ENCODE assay signal across 13 cellular contexts in the genomic region with DNA sequence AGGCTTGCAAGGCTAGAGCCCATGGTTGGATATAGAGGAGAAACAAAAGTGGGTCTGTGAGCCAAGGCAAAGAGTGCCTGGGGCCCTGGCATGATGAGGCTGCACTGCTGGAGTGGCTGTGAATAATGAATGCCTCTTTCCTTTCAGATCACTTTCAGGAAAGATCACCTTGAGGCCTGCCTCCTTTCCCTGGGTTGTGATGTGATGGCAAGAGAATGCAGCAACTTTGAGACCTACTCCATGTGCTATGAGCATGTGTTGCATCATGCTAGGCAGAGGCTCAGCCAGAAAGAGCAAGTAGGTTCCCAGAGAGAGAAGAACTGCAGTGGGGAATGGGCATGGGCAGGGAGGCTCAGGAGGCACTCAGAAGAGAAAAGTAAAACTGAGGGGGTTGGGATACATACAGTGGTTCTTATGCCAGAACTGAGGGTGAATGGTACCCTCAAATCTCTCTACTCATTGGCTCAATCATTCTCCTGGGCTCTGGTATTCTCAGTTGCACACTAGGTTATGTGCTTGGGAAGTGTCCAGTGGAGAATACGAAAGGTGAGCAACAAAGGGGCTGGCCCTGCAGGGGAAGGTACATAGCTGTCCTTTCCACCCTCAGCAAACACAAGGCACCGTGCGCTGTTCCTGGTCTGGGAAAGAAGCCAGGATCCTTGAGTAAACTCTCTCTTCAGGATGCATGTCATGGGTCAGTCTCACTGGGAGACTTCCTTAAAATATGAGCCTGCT. TPM values are rescaled to one million over a fixed set of nuclear protein-coding genes. Genes with fewer than 3 reads are reported as not detected.
DNase-seq lines count a peak whose midpoint lies in the region; ATAC-seq, FAIRE-seq and TF ChIP-seq lines count a peak whose summit lies in the region.
"Had no signal": no experiment of that assay in that cellular context is flagged by ENCODE, and none has a peak within 500 bp of the region (broad histone marks: within the 10 kb centered on the region; RNA-seq: fewer than 3 reads in every experiment).

No MANE protein-coding gene starts in this region.

- FAIRE-seq in bronchial epithelial cell (lab: Jason Lieb, UNC) (no peak), H54 (lab: Jason Lieb, UNC) (no peak)

- H3K4me3 Mint-ChIP-seq in Calu3 (ENCODE audit: low read depth, unreplicated experiment) = peak overlapping the region; percentile 34
- no peak overlapping the region for H3K4me3 Mint-ChIP-seq in activated naive CD4-positive, alpha-beta T cell treated with anti-CD3 and anti-CD28 coated beads for 36 hours
- H3K4me3 Mint-ChIP-seq: memory B cell had no signal

- no TSS peak for BruUV-seq in Calu3 (replicated peaks; lab: Mats Ljungman, UMichigan)

- H3K27me3 Mint-ChIP-seq in Calu3 (ENCODE audit: unreplicated experiment) = no peaks in the 10 kb centered on the region
- no peaks in the 10 kb centered on the region for H3K27me3 Mint-ChIP-seq in activated naive CD4-positive, alpha-beta T cell treated with anti-CD3 and anti-CD28 coated beads for 36 hours (ENCODE audit: low read depth)
- H3K27me3 Mint-ChIP-seq: memory B cell had no signal

- no peaks in the 10 kb centered on the region for H3K9me3 ChIP-seq in right lobe of liver

- H3K4me3 ChIP-seq in bronchial epithelial cell (ENCODE audit: low read depth, low read length) (no peak overlapping the region), right lobe of liver (no peak overlapping the region)

- WGBS in right lobe of liver (ENCODE audit: insufficient coverage, low coverage, low lambda C conversion rate, missing lambda C conversion rate) = 19% methylated on average over 3 of the region's 3 CpGs

- CTCF ChIA-PET in Calu3 (lab: Charles Lee) = no interaction called here
- CTCF ChIA-PET in activated naive CD4-positive, alpha-beta T cell treated with anti-CD3 and anti-CD28 coated beads for 36 hours (lab: Charles Lee) = no interaction called here

- H3K36me3 ChIP-seq in bronchial epithelial cell (ENCODE audit: control insufficient read depth, insufficient read depth, low read length) (no peaks in the 10 kb centered on the region), right lobe of liver (no peaks in the 10 kb centered on the region)

- H3K27ac Mint-ChIP-seq in Calu3 (ENCODE audit: unreplicated experiment) = peak overlapping the region; percentile 73
- no peak overlapping the region for H3K27ac Mint-ChIP-seq in activated naive CD4-positive, alpha-beta T cell treated with anti-CD3 and anti-CD28 coated beads for 36 hours
- H3K27ac Mint-ChIP-seq: memory B cell had no signal

- TF ChIP-seq POLR2A in right lobe of liver (IDR thresholded peaks at IDR 0.05) (no peak), H54 (IDR thresholded peaks at IDR 0.05; ENCODE audit: low read depth, low read length) (no peak)

- intact Hi-C loops in Calu3 (cut with micrococcal nuclease; ENCODE audit: unreplicated experiment) = no loop called here
- intact Hi-C loops in right lobe of liver (cut with DNase I) = no loop called here
- intact Hi-C loops in activated naive CD4-positive, alpha-beta T cell treated with anti-CD3 and anti-CD28 coated beads for 36 hours (cut with micrococcal nuclease) = no loop called here

- no peaks in the 10 kb centered on the region for H3K9me3 Mint-ChIP-seq in Calu3 (ENCODE audit: low read depth, unreplicated experiment)
- H3K9me3 Mint-ChIP-seq in activated naive CD4-positive, alpha-beta T cell treated with anti-CD3 and anti-CD28 coated beads for 36 hours = peaks cover 1% of the 10 kb centered on the region
- H3K9me3 Mint-ChIP-seq: memory B cell had no signal

- H3K4me1 ChIP-seq in right lobe of liver = peaks cover 0 to 13% (median 0%) of the 10 kb centered on the region in 4 donors

- peak overlapping the region in 2 of 3 donors; percentile 8 to 42 for H3K27ac ChIP-seq in right lobe of liver
- H3K27ac ChIP-seq: HL-60 had no signal

- H3K4me1 Mint-ChIP-seq in Calu3 (ENCODE audit: low read depth, unreplicated experiment) = peaks cover 20% of the 10 kb centered on the region
- no peaks in the 10 kb centered on the region for H3K4me1 Mint-ChIP-seq in activated naive CD4-positive, alpha-beta T cell treated with anti-CD3 and anti-CD28 coated beads for 36 hours (ENCODE audit: low read depth)

- H3K36me3 Mint-ChIP-seq in Calu3 (ENCODE audit: insufficient read depth, unreplicated experiment) = no peaks in the 10 kb centered on the region
- H3K36me3 Mint-ChIP-seq in activated naive CD4-positive, alpha-beta T cell treated with anti-CD3 and anti-CD28 coated beads for 36 hours (ENCODE audit: low read depth) = no peaks in the 10 kb centered on the region

- H3K27me3 ChIP-seq in bronchial epithelial cell (ENCODE audit: control insufficient read depth, insufficient read depth, low read length) (no peaks in the 10 kb centered on the region), right lobe of liver (no peaks in the 10 kb centered on the region)

- TF ChIP-seq CTCF in Calu3 (IDR thresholded peaks at IDR 0.05; ENCODE audit: unreplicated experiment) (no peak), bronchial epithelial cell (IDR thresholded peaks at IDR 0.05; ENCODE audit: insufficient read depth, low read length, severe bottlenecking) (no peak), right lobe of liver (IDR thresholded peaks at IDR 0.05) (no peak)

- peak; percentile 46 for DNase-seq in Calu3
- DNase-seq in LoVo (ENCODE audit: low spot score) = peak; percentile 85
- DNase-seq in bronchial epithelial cell (ENCODE audit: low read depth) = peak; percentile 90
- peak; percentile 66 to 77 (median 77) for DNase-seq in right lobe of liver
- DNase-seq in germinal center (ENCODE audit: low spot score) = no peak
- DNase-seq in H54 (ENCODE audit: insufficient read length, low spot score) = no peak
- no peak for DNase-seq in hippocampal formation (lab: John Stamatoyannopoulos, UW)
- no peak for DNase-seq in activated naive CD4-positive, alpha-beta T cell treated with anti-CD3 and anti-CD28 coated beads for 36 hours
- DNase-seq: effector memory CD4-positive, alpha-beta T cell; NCI-H524; stimulated activated naive CD4-positive, alpha-beta T cell had no signal

- peak; percentile 93 to 96 (median 94) for ATAC-seq in right lobe of liver

RNA-seq across cellular contexts. Expression of gene CD164, which starts 45.9 kb away (rescaled TPM):
- total RNA-seq in Calu3 (2022) = 339 and 343 TPM in 2 replicates
- total RNA-seq in bronchial epithelial cell = 113 and 115 TPM in 2 replicates
- total RNA-seq in right lobe of liver = 100 to 1,000 TPM; 113 to 173 (median 150) TPM
- 100 to 1,000 TPM; 177 to 180 TPM for total RNA-seq in activated naive CD4-positive, alpha-beta T cell treated with anti-CD3 and anti-CD28 coated beads for 36 hours

Comparison
In these comparisons a context has a peak if more than half of its experiments do, and no peak if none do; other contexts are left out.
1. DNase-seq: peak in Calu3 (single experiment), LoVo (single experiment), bronchial epithelial cell (single experiment) and right lobe of liver (3 of 3); none in germinal center (single experiment), H54 (single experiment), hippocampal formation (0 of 2) and activated naive CD4-positive, alpha-beta T cell treated with anti-CD3 and anti-CD28 coated beads for 36 hours (single experiment).